In genomic region chr19:2524840-2525723, GRCh38 we compare ENCODE assay signal across 8 cellular contexts. TPM values are rescaled to one million over a fixed set of nuclear protein-coding genes. Genes with fewer than 3 reads are reported as not detected.
DNase-seq lines count a peak whose midpoint lies in the region; ATAC-seq and TF ChIP-seq lines count a peak whose summit lies in the region.

No MANE protein-coding gene starts in this region.

- H3K9me3 ChIP-seq in HEK293 (ENCODE audit: control insufficient read depth, insufficient read depth, low read depth, low read length): no peaks in the 10 kb centered on the region

- H3K27ac Mint-ChIP-seq in activated CD8-positive, alpha-beta T cell treated with anti-CD3 and anti-CD28 coated beads, Interleukin-2, amount 10 ng/mL, durations not matched to agents 7 days and 5 days: no peak overlapping the region

- no peaks in the 10 kb centered on the region for H3K36me3 Mint-ChIP-seq in activated CD8-positive, alpha-beta T cell treated with anti-CD3 and anti-CD28 coated beads, Interleukin-2, amount 10 ng/mL, durations not matched to agents 7 days and 5 days (ENCODE audit: low read depth)

- no peaks in the 10 kb centered on the region for H3K9me3 Mint-ChIP-seq in activated CD8-positive, alpha-beta T cell treated with anti-CD3 and anti-CD28 coated beads, Interleukin-2, amount 10 ng/mL, durations not matched to agents 7 days and 5 days (ENCODE audit: insufficient read depth)

- intact Hi-C loops in left cardiac atrium (cut with DNase I): no loop called here

- H3K4me1 Mint-ChIP-seq in activated CD8-positive, alpha-beta T cell treated with anti-CD3 and anti-CD28 coated beads, Interleukin-2, amount 10 ng/mL, durations not matched to agents 7 days and 5 days (ENCODE audit: low read depth): no peaks in the 10 kb centered on the region

- peak; percentile 61 to 64 for DNase-seq in SW 1271 (lab: John Stamatoyannopoulos, UW)
- no peak for DNase-seq in left cardiac atrium
- DNase-seq in superior temporal gyrus (ENCODE audit: extremely low spot score): peak; percentile 25
- no peak for DNase-seq in activated CD8-positive, alpha-beta memory T cell treated with anti-CD3 and anti-CD28 coated beads, Interleukin-2, amount 50 U/mL, for 4 hours
- no peak for DNase-seq in activated CD8-positive, alpha-beta T cell treated with anti-CD3 and anti-CD28 coated beads, Interleukin-2, amount 10 ng/mL, durations not matched to agents 7 days and 5 days
- no peak for DNase-seq in stimulated activated naive CD4-positive, alpha-beta T cell (lab: John Stamatoyannopoulos, UW)

- CTCF ChIA-PET in HEK293 (lab: Yijun Ruan, JAX): interaction anchor here (0.6 kb wide), 1 partner anchor 13 kb away, joined by 3 read pairs; no protein-coding TSS in a partner anchor
- CTCF ChIA-PET in activated CD8-positive, alpha-beta T cell treated with anti-CD3 and anti-CD28 coated beads, Interleukin-2, amount 10 ng/mL, durations not matched to agents 7 days and 5 days (lab: Charles Lee): no interaction called here

- no peaks in the 10 kb centered on the region for H3K36me3 ChIP-seq in HEK293 (ENCODE audit: control insufficient read depth in 2 of 2, insufficient read depth in 1 of 2, low read length in 2 of 2)

- no peak overlapping the region for H3K4me3 Mint-ChIP-seq in activated CD8-positive, alpha-beta T cell treated with anti-CD3 and anti-CD28 coated beads, Interleukin-2, amount 10 ng/mL, durations not matched to agents 7 days and 5 days

- H3K4me1 ChIP-seq in HEK293 (ENCODE audit: control insufficient read depth, insufficient read depth, low read length): 0 out of 2 replicates have a peak, but pooled peaks cover 4% of the 10 kb centered on the region

- ATAC-seq in left cardiac atrium (peak; percentile 27 to 79), HG03469 (IDR thresholded peaks at IDR 0.05; ENCODE audit: unreplicated experiment) (no peak)
- no peak for ATAC-seq in activated CD8-positive, alpha-beta T cell treated with anti-CD3 and anti-CD28 coated beads, Interleukin-2, amount 10 ng/mL, durations not matched to agents 7 days and 5 days

- no peak overlapping the region; the same call in 1 of the 2 replicates for H3K27ac ChIP-seq in HEK293 (ENCODE audit: extremely low read depth, low read depth, low read length)

- no peaks in the 10 kb centered on the region for H3K27me3 Mint-ChIP-seq in activated CD8-positive, alpha-beta T cell treated with anti-CD3 and anti-CD28 coated beads, Interleukin-2, amount 10 ng/mL, durations not matched to agents 7 days and 5 days (ENCODE audit: low read depth)

- POLR2A ChIA-PET in HEK293 (lab: Yijun Ruan, JAX): interaction anchor here (0.5 to 1.7 kb wide), 8 partner anchors 16 to 658 kb away, joined by 3 to 49 read pairs (median 4); partner anchors contain the start of gene GADD45B
- POLR2A ChIA-PET in activated CD8-positive, alpha-beta T cell treated with anti-CD3 and anti-CD28 coated beads, Interleukin-2, amount 10 ng/mL, durations not matched to agents 7 days and 5 days (lab: Charles Lee): interaction anchor here (1.4 kb wide), 1 partner anchor 49 kb away, joined by 3 read pairs; the partner anchor contains the start of gene GADD45B

- H3K4me3 ChIP-seq in HEK293 (ENCODE audit: low read depth, low read length): peak overlapping the region; percentile 23

- TF ChIP-seq CTCF in HEK293 (tag by site-specific recombination; IDR thresholded peaks at IDR 0.05): no peak; the same call in 1 of the 2 replicates

TF ChIP-seq in HEK293, 187 proteins besides CTCF, POLR2A, EP300 and RAD21 (continues in another document):
- TF ChIP-seq ZBTB7A (tag by site-specific recombination; IDR thresholded peaks at IDR 0.05; ENCODE audit: low read depth): no peak
- peak; percentile 84 for TF ChIP-seq KLF1 (tag by site-specific recombination; IDR thresholded peaks at IDR 0.05)
- peak; percentile 79 for TF ChIP-seq ZBTB8A (tag by site-specific recombination; IDR thresholded peaks at IDR 0.05)
- no peak for TF ChIP-seq YY1 (tag by site-specific recombination; IDR thresholded peaks at IDR 0.05)
- peak; percentile 64; the same call in 1 of the 2 replicates for TF ChIP-seq ZNF561 (tag by site-specific recombination; IDR thresholded peaks at IDR 0.05; ENCODE audit: borderline replicate concordance)
- TF ChIP-seq, protein P1, sequence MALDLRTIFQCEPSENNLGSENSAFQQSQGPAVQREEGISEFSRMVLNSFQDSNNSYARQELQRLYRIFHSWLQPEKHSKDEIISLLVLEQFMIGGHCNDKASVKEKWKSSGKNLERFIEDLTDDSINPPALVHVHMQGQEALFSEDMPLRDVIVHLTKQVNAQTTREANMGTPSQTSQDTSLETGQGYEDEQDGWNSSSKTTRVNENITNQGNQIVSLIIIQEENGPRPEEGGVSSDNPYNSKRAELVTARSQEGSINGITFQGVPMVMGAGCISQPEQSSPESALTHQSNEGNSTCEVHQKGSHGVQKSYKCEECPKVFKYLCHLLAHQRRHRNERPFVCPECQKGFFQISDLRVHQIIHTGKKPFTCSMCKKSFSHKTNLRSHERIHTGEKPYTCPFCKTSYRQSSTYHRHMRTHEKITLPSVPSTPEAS (tag by site-specific recombination; IDR thresholded peaks at IDR 0.05): 0 out of 2 replicates have a peak, but pooled peaks have one; percentile 6
- TF ChIP-seq, protein P2, sequence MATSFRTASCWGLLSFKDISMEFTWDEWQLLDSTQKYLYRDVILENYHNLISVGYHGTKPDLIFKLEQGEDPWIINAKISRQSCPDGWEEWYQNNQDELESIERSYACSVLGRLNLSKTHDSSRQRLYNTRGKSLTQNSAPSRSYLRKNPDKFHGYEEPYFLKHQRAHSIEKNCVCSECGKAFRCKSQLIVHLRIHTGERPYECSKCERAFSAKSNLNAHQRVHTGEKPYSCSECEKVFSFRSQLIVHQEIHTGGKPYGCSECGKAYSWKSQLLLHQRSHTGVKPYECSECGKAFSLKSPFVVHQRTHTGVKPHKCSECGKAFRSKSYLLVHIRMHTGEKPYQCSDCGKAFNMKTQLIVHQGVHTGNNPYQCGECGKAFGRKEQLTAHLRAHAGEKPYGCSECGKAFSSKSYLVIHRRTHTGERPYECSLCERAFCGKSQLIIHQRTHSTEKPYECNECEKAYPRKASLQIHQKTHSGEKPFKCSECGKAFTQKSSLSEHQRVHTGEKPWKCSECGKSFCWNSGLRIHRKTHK (tag by site-specific recombination; IDR thresholded peaks at IDR 0.05): no peak
- TF ChIP-seq, protein P3, sequence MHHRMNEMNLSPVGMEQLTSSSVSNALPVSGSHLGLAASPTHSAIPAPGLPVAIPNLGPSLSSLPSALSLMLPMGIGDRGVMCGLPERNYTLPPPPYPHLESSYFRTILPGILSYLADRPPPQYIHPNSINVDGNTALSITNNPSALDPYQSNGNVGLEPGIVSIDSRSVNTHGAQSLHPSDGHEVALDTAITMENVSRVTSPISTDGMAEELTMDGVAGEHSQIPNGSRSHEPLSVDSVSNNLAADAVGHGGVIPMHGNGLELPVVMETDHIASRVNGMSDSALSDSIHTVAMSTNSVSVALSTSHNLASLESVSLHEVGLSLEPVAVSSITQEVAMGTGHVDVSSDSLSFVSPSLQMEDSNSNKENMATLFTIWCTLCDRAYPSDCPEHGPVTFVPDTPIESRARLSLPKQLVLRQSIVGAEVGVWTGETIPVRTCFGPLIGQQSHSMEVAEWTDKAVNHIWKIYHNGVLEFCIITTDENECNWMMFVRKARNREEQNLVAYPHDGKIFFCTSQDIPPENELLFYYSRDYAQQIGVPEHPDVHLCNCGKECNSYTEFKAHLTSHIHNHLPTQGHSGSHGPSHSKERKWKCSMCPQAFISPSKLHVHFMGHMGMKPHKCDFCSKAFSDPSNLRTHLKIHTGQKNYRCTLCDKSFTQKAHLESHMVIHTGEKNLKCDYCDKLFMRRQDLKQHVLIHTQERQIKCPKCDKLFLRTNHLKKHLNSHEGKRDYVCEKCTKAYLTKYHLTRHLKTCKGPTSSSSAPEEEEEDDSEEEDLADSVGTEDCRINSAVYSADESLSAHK (tag by site-specific recombination; IDR thresholded peaks at IDR 0.05): peak; percentile 42; the same call in 1 of the 2 replicates
- TF ChIP-seq, protein P4, sequence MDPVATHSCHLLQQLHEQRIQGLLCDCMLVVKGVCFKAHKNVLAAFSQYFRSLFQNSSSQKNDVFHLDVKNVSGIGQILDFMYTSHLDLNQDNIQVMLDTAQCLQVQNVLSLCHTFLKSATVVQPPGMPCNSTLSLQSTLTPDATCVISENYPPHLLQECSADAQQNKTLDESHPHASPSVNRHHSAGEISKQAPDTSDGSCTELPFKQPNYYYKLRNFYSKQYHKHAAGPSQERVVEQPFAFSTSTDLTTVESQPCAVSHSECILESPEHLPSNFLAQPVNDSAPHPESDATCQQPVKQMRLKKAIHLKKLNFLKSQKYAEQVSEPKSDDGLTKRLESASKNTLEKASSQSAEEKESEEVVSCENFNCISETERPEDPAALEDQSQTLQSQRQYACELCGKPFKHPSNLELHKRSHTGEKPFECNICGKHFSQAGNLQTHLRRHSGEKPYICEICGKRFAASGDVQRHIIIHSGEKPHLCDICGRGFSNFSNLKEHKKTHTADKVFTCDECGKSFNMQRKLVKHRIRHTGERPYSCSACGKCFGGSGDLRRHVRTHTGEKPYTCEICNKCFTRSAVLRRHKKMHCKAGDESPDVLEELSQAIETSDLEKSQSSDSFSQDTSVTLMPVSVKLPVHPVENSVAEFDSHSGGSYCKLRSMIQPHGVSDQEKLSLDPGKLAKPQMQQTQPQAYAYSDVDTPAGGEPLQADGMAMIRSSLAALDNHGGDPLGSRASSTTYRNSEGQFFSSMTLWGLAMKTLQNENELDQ (tag by site-specific recombination; IDR thresholded peaks at IDR 0.05; ENCODE audit: low read depth): no peak

RNA-seq across cellular contexts. Expression of gene GADD45B, which starts 49.2 kb away (rescaled TPM):
- 100 to 1,000 TPM in 1 of 2 donors, 10 to 100 TPM in 1; 64.0 to 189 TPM for total RNA-seq in left cardiac atrium
- total RNA-seq in activated CD8-positive, alpha-beta T cell treated with anti-CD3 and anti-CD28 coated beads, Interleukin-2, amount 10 ng/mL, durations not matched to agents 7 days and 5 days: 10 to 100 TPM; 59.2 to 61.4 TPM

Comparison
In these comparisons a context has a peak if more than half of its experiments do, and no peak if none do; other contexts are left out.
1. DNase-seq: peak in SW 1271 (2 of 2) and superior temporal gyrus (single experiment); none in left cardiac atrium (single experiment), activated CD8-positive, alpha-beta memory T cell treated with anti-CD3 and anti-CD28 coated beads, Interleukin-2, amount 50 U/mL, for 4 hours (single experiment), activated CD8-positive, alpha-beta T cell treated with anti-CD3 and anti-CD28 coated beads, Interleukin-2, amount 10 ng/mL, durations not matched to agents 7 days and 5 days (single experiment) and stimulated activated naive CD4-positive, alpha-beta T cell (0 of 6).
2. ATAC-seq: peak in left cardiac atrium (2 of 2); none in HG03469 (single experiment) and activated CD8-positive, alpha-beta T cell treated with anti-CD3 and anti-CD28 coated beads, Interleukin-2, amount 10 ng/mL, durations not matched to agents 7 days and 5 days (single experiment).